10 cellular contexts compared by ENCODE assay signal in genomic region chr5:157516626-157517325, GRCh38. TPM values are rescaled to one million over a fixed set of nuclear protein-coding genes. Genes with fewer than 3 reads are reported as not detected.
DNase-seq lines count a peak whose midpoint lies in the region; ATAC-seq and TF ChIP-seq lines count a peak whose summit lies in the region.
"Had no signal": no experiment of that assay in that cellular context is flagged by ENCODE, and none has a peak within 500 bp of the region (broad histone marks: within the 10 kb centered on the region; RNA-seq: fewer than 3 reads in every experiment).

No MANE protein-coding gene starts in this region.

- peaks cover 69% of the 10 kb centered on the region for H3K4me1 Mint-ChIP-seq in activated CD4-positive, alpha-beta memory T cell treated with anti-CD3 and anti-CD28 coated beads, Interleukin-2, amount 10 ng/mL, durations not matched to agents 7 days and 5 days
- H3K4me1 Mint-ChIP-seq in glutamatergic neuron (ENCODE audit: low read depth, unreplicated experiment): peaks cover 7% of the 10 kb centered on the region

- H3K27ac Mint-ChIP-seq in activated CD4-positive, alpha-beta memory T cell treated with anti-CD3 and anti-CD28 coated beads, Interleukin-2, amount 10 ng/mL, durations not matched to agents 7 days and 5 days: peak overlapping the region; percentile 62
- peak overlapping the region; percentile 4 for H3K27ac Mint-ChIP-seq in glutamatergic neuron (ENCODE audit: unreplicated experiment)
- H3K27ac Mint-ChIP-seq: dendritic cell treated with granulocyte-macrophage colony-stimulating factor and Interleukin-4, amounts not matched to agents 40 ng/mL and 50 ng/mL, for 4 days had no signal

- no peak for TF ChIP-seq CTCF in glutamatergic neuron (IDR thresholded peaks at IDR 0.05; ENCODE audit: partially characterized antibody, unreplicated experiment)
- TF ChIP-seq CTCF in retinal pigment epithelial cell (conservative IDR thresholded peaks at IDR 0.05; ENCODE audit: low read depth, low read length): no peak

- H3K27me3 Mint-ChIP-seq in activated CD4-positive, alpha-beta memory T cell treated with anti-CD3 and anti-CD28 coated beads, Interleukin-2, amount 10 ng/mL, durations not matched to agents 7 days and 5 days: no peaks in the 10 kb centered on the region
- H3K27me3 Mint-ChIP-seq in glutamatergic neuron (ENCODE audit: unreplicated experiment): peaks cover 2% of the 10 kb centered on the region
- H3K27me3 Mint-ChIP-seq: dendritic cell treated with granulocyte-macrophage colony-stimulating factor and Interleukin-4, amounts not matched to agents 40 ng/mL and 50 ng/mL, for 4 days had no signal

- ATAC-seq in GM18870 (IDR thresholded peaks at IDR 0.05; ENCODE audit: unreplicated experiment) (no peak), HG02610 (IDR thresholded peaks at IDR 0.05; ENCODE audit: unreplicated experiment) (no peak)

- POLR2A ChIA-PET in activated CD4-positive, alpha-beta memory T cell treated with anti-CD3 and anti-CD28 coated beads, Interleukin-2, amount 10 ng/mL, durations not matched to agents 7 days and 5 days (lab: Charles Lee): interaction anchor here (0.7 to 1.4 kb wide), 6 partner anchors 9 to 57 kb away, joined by 3 to 5 read pairs (median 3); no protein-coding TSS in a partner anchor

- CTCF ChIA-PET in activated CD4-positive, alpha-beta memory T cell treated with anti-CD3 and anti-CD28 coated beads, Interleukin-2, amount 10 ng/mL, durations not matched to agents 7 days and 5 days (lab: Charles Lee): interaction anchor here (1.1 kb wide), 1 partner anchor 202 kb away, joined by 4 read pairs; no protein-coding TSS in a partner anchor

- no peaks in the 10 kb centered on the region for H3K9me3 Mint-ChIP-seq in activated CD4-positive, alpha-beta memory T cell treated with anti-CD3 and anti-CD28 coated beads, Interleukin-2, amount 10 ng/mL, durations not matched to agents 7 days and 5 days
- peaks cover 3% of the 10 kb centered on the region for H3K9me3 Mint-ChIP-seq in glutamatergic neuron (ENCODE audit: unreplicated experiment)
- H3K9me3 Mint-ChIP-seq: dendritic cell treated with granulocyte-macrophage colony-stimulating factor and Interleukin-4, amounts not matched to agents 40 ng/mL and 50 ng/mL, for 4 days had no signal

- no peak overlapping the region for H3K4me3 Mint-ChIP-seq in activated CD4-positive, alpha-beta memory T cell treated with anti-CD3 and anti-CD28 coated beads, Interleukin-2, amount 10 ng/mL, durations not matched to agents 7 days and 5 days
- no peak overlapping the region for H3K4me3 Mint-ChIP-seq in glutamatergic neuron (ENCODE audit: unreplicated experiment)
- H3K4me3 Mint-ChIP-seq: dendritic cell treated with granulocyte-macrophage colony-stimulating factor and Interleukin-4, amounts not matched to agents 40 ng/mL and 50 ng/mL, for 4 days had no signal

- no peak overlapping the region for H3K4me3 ChIP-seq in retinal pigment epithelial cell (ENCODE audit: low read length)

- H3K36me3 Mint-ChIP-seq in activated CD4-positive, alpha-beta memory T cell treated with anti-CD3 and anti-CD28 coated beads, Interleukin-2, amount 10 ng/mL, durations not matched to agents 7 days and 5 days (ENCODE audit: low read depth): peaks cover 90% of the 10 kb centered on the region
- H3K36me3 Mint-ChIP-seq in glutamatergic neuron (ENCODE audit: unreplicated experiment): peaks cover 8% of the 10 kb centered on the region

- peak; percentile 89 for DNase-seq in GM04504 (ENCODE audit: low read depth)
- no peak for DNase-seq in activated CD4-positive, alpha-beta memory T cell treated with anti-CD3 and anti-CD28 coated beads, Interleukin-2, amount 10 ng/mL, durations not matched to agents 7 days and 5 days
- no peak for DNase-seq in glutamatergic neuron
- peak; percentile 68 for DNase-seq in retinal pigment epithelial cell (ENCODE audit: low read depth)
- DNase-seq in NCI-H69 (lab: John Stamatoyannopoulos, UW): no peak
- DNase-seq in activated CD8-positive, alpha-beta memory T cell treated with anti-CD3 and anti-CD28 coated beads, Interleukin-2, amount 50 U/mL, for 48 hours: no peak
- DNase-seq: SIG-M5 had no signal

RNA-seq across cellular contexts. Expression of gene NIPAL4, which starts 56.8 kb away (rescaled TPM):
- under 1 TPM; 0.05 to 0.10 TPM for total RNA-seq in activated CD4-positive, alpha-beta memory T cell treated with anti-CD3 and anti-CD28 coated beads, Interleukin-2, amount 10 ng/mL, durations not matched to agents 7 days and 5 days
- total RNA-seq in glutamatergic neuron (ENCODE audit: unreplicated experiment): not detected

RNA-seq across cellular contexts. Expression of gene ADAM19, which starts 58.8 kb away (rescaled TPM):
- 100 to 1,000 TPM; 309 to 313 TPM for total RNA-seq in activated CD4-positive, alpha-beta memory T cell treated with anti-CD3 and anti-CD28 coated beads, Interleukin-2, amount 10 ng/mL, durations not matched to agents 7 days and 5 days
- 41.2 TPM for total RNA-seq in glutamatergic neuron (ENCODE audit: unreplicated experiment)

Comparison
In these comparisons a context has a peak if more than half of its experiments do, and no peak if none do; other contexts are left out.
1. DNase-seq: peak in GM04504 (single experiment) and retinal pigment epithelial cell (single experiment); none in activated CD4-positive, alpha-beta memory T cell treated with anti-CD3 and anti-CD28 coated beads, Interleukin-2, amount 10 ng/mL, durations not matched to agents 7 days and 5 days (single experiment), glutamatergic neuron (single experiment), NCI-H69 (single experiment) and activated CD8-positive, alpha-beta memory T cell treated with anti-CD3 and anti-CD28 coated beads, Interleukin-2, amount 50 U/mL, for 48 hours (single experiment).